9 cellular contexts compared by ENCODE assay signal in the genomic region with DNA sequence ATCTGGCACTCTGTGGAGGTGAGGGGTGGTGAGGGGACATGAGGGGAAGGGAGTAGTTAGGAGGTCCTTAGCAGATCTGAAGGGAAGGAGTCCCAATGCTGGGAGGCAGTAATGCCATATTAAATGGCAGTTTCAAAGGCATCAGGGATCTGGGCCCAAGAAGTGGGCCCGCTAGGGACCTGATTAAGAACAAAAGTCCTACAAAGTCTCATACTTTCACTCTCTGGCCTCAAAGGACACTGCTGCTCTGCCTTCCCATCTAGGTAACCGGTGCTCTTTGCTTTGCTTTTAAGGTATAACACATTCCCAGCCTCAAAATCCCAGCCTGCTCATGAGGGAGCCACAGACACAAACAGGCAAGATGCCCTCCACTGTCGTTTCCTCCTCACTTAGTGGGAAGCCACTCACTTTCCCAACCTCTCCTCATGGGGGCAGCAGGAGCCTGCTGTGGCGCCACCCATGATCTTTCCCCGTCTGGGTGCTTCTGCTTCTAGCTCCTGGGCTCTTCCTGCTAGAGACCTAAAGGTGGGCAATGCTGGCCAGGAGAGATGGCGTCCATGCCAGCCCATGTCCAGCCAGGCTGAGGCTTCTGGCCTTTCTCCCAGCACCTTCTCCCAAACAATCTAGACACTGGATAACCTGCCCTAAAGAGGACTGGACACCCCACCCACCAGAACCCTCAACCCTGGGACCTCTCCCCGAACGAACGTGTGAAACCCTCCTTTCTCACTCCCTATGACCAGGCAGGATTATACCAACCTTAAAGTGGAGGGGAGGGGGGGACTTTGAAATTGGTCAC.
A peak's percentile ranks its signal among the peaks of the same experiment; 100 is the strongest.
DNase-seq lines count a peak whose midpoint lies in the region; ATAC-seq and TF ChIP-seq lines count a peak whose summit lies in the region.
"Had no signal": no experiment of that assay in that cellular context is flagged by ENCODE, and none has a peak within 500 bp of the region (broad histone marks: within the 10 kb centered on the region; RNA-seq: fewer than 3 reads in every experiment).

No MANE protein-coding gene starts in this region.

- no TSS peak for BruUV-seq in HCT116 (replicated peaks; lab: Mats Ljungman, UMichigan)

- intact Hi-C loops in HCT116 (cut with micrococcal nuclease) = loop anchor here (1.0 to 10.0 kb wide), 4 partner anchors 69 to 559 kb away; a partner anchor contains a TSS
- intact Hi-C loops in colonic mucosa (cut with DNase I) = loop anchor here (2.0 kb wide), 1 partner anchor 117 kb away; no protein-coding TSS in a partner anchor
- intact Hi-C loops in right lobe of liver (cut with DNase I) = loop anchor here (5.0 to 10.0 kb wide), 2 partner anchors 116 to 119 kb away; no protein-coding TSS in a partner anchor
- intact Hi-C loops in stomach (cut with DNase I; ENCODE audit: low total_unique reads) = loop anchor here (10.0 kb wide), 1 partner anchor 119 kb away; no protein-coding TSS in a partner anchor

- RAD21 ChIA-PET in HCT116 (lab: Charles Lee; ENCODE audit: low non-redundant PET in 1 of 2, low total read pairs in 2 of 2, uncharacterized antibody in 2 of 2, unreplicated experiment in 2 of 2) = interaction anchor here (0.7 to 1.6 kb wide), 3 partner anchors 117 to 277 kb away, joined by 3 to 7 read pairs (median 6); no protein-coding TSS in a partner anchor

- peak; percentile 97 for TF ChIP-seq RAD21 in HCT116 (IDR thresholded peaks at IDR 0.05; ENCODE audit: low read depth)

- no peak overlapping the region for H3K4me3 ChIP-seq in HCT116 (replicated peaks in 1 of 2; ENCODE audit: low read depth in 1 of 2, low read length in 2 of 2)
- H3K4me3 ChIP-seq in LNCaP clone FGC (ENCODE audit: low read depth, low read length) = no peak overlapping the region
- no peak overlapping the region for H3K4me3 ChIP-seq in colonic mucosa
- no peak overlapping the region for H3K4me3 ChIP-seq in right lobe of liver
- no peak overlapping the region for H3K4me3 ChIP-seq in stomach
- H3K4me3 ChIP-seq: skin epidermis had no signal

- no peaks in the 10 kb centered on the region for H3K27me3 ChIP-seq in HCT116 (ENCODE audit: insufficient read depth, low read length)
- H3K27me3 ChIP-seq in colonic mucosa = no peaks in the 10 kb centered on the region
- H3K27me3 ChIP-seq in right lobe of liver = no peaks in the 10 kb centered on the region
- no peaks in the 10 kb centered on the region for H3K27me3 ChIP-seq in stomach

- H3K36me3 ChIP-seq in HCT116 (ENCODE audit: control insufficient read depth in 1 of 2, insufficient read depth in 2 of 2, low read length in 2 of 2) (no peaks in the 10 kb centered on the region), colonic mucosa (no peaks in the 10 kb centered on the region), right lobe of liver (no peaks in the 10 kb centered on the region), stomach (no peaks in the 10 kb centered on the region)

- POLR2A ChIA-PET in GM10248 (lab: Yijun Ruan, JAX) (no interaction called here), HCT116 (lab: Charles Lee) (interaction anchor here (1.6 kb wide), 1 partner anchor 132 kb away, joined by 5 read pairs; a partner anchor contains a TSS)

- CTCF ChIA-PET in GM10248 (lab: Yijun Ruan, JAX) = interaction anchor here (0.6 to 6.0 kb wide), 27 partner anchors 9 to 563 kb away, joined by 3 to 53 read pairs (median 3); no protein-coding TSS in a partner anchor
- CTCF ChIA-PET in HCT116 (lab: Charles Lee) = interaction anchor here (0.6 to 3.1 kb wide), 3 partner anchors 117 to 257 kb away, joined by 3 to 30 read pairs (median 6); a partner anchor contains a TSS

- in situ Hi-C loops in ACHN (cut with HindIII; ENCODE audit: low pct_ligation_motif_present, low pct_unique_long_range_greater_than_20kb, low sequenced_read_pairs) = loop anchor here (25.0 kb wide), 1 partner anchor 116 kb away; no protein-coding TSS in a partner anchor

- H3K9me2 ChIP-seq in HCT116 (ENCODE audit: insufficient read depth) = no peaks in the 10 kb centered on the region

- H3K9me3 ChIP-seq in HCT116 (ENCODE audit: control insufficient read depth in 1 of 2, insufficient read depth in 1 of 2, low read depth in 1 of 2, low read length in 2 of 2) (no peaks in the 10 kb centered on the region), colonic mucosa (no peaks in the 10 kb centered on the region), right lobe of liver (no peaks in the 10 kb centered on the region), stomach (no peaks in the 10 kb centered on the region)

- H3K4me2 ChIP-seq in HCT116 (ENCODE audit: low read length) = no peak overlapping the region

- DNase-seq in ACHN (peak; percentile 60), GM10248 (ENCODE audit: extremely low spot score) (peak; percentile 78), HCT116 (ENCODE audit: low read depth, low spot score) (peak; percentile 51), LNCaP clone FGC (ENCODE audit: low read depth) (no peak), SKM-1 treated with dmso at 0.1 percent for 144 hours (lab: John Stamatoyannopoulos, UW; ENCODE audit: unreplicated experiment) (peak; percentile 58), colonic mucosa (peak; percentile 72), right lobe of liver (peak; percentile 57 to 73 (median 66)), stomach (peak; percentile 73)

- peak; percentile 99 for ATAC-seq in HCT116
- ATAC-seq in right lobe of liver = peak; percentile 96 to 99 (median 98)

- no peak overlapping the region for H2AFZ ChIP-seq in HCT116 (ENCODE audit: low read depth, low read length, poor library complexity, severe bottlenecking)

- WGBS in right lobe of liver (ENCODE audit: insufficient coverage, low coverage, low lambda C conversion rate, missing lambda C conversion rate) = 39% methylated on average over 8 of the region's 9 CpGs
- WGBS in stomach, 5 donors = 30 to 42% (median 38%) methylated on average over 9 of the region's 9 CpGs

- H3K4me1 ChIP-seq in HCT116 (ENCODE audit: control insufficient read depth in 1 of 2, insufficient read depth in 2 of 2, low read length in 2 of 2) = no peaks in the 10 kb centered on the region; a peak in 1 of 4 replicates
- H3K4me1 ChIP-seq in colonic mucosa = no peaks in the 10 kb centered on the region
- H3K4me1 ChIP-seq in right lobe of liver = no peaks in the 10 kb centered on the region
- H3K4me1 ChIP-seq in stomach = peaks cover 6 to 24% (median 8%) of the 10 kb centered on the region in 4 donors

- TF ChIP-seq POLR2A in HCT116 (IDR thresholded peaks at IDR 0.05; ENCODE audit: borderline replicate concordance, extremely low read depth, insufficient read depth, insufficient read length) = no peak
- no peak for TF ChIP-seq POLR2A in right lobe of liver (IDR thresholded peaks at IDR 0.05)
- TF ChIP-seq POLR2A in stomach (IDR thresholded peaks at IDR 0.05) = no peak

- no peak overlapping the region for H3K9ac ChIP-seq in HCT116 (ENCODE audit: low read length)
- no peak overlapping the region for H3K9ac ChIP-seq in colonic mucosa (ENCODE audit: low read depth in 2 of 2, low read length in 2 of 2)

- TF ChIP-seq CTCF in GM10248 (IDR thresholded peaks at IDR 0.05; ENCODE audit: control extremely low read depth, extremely low read depth, low read depth, missing control alignments) (peak; percentile 81), HCT116 (IDR thresholded peaks at IDR 0.05 in 2 of 3, conservative IDR thresholded peaks at IDR 0.05 in 1 of 3; ENCODE audit: borderline replicate concordance in 1 of 3, insufficient read depth in 1 of 3, low read depth in 2 of 3, low read length in 2 of 3) (peak; percentile 77 to 88 (median 84)), LNCaP clone FGC (IDR thresholded peaks at IDR 0.05; ENCODE audit: control insufficient read depth, extremely low read depth, insufficient read depth) (peak; percentile 90), colonic mucosa (IDR thresholded peaks at IDR 0.05) (peak; percentile 55), right lobe of liver (IDR thresholded peaks at IDR 0.05) (peak; percentile 70 to 78 (median 74)), stomach (IDR thresholded peaks at IDR 0.05) (peak in 5 of 7 experiments; percentile 46 to 75 (median 63))

- H4K20me1 ChIP-seq in HCT116 (ENCODE audit: insufficient read depth) = no peaks in the 10 kb centered on the region

- H3K27ac ChIP-seq in HCT116 (ENCODE audit: low read depth, low read length) = no peak overlapping the region
- no peak overlapping the region for H3K27ac ChIP-seq in colonic mucosa
- H3K27ac ChIP-seq in right lobe of liver = no peak overlapping the region
- H3K27ac ChIP-seq in stomach = peak overlapping the region in 4 of 5 donors; percentile 11 to 63 (median 34)
- H3K27ac ChIP-seq: skin epidermis had no signal

- H3K79me2 ChIP-seq in HCT116 (ENCODE audit: insufficient read depth, low read length) = no peaks in the 10 kb centered on the region

- no peak for TF ChIP-seq EP300 in stomach (IDR thresholded peaks at IDR 0.05)

TF ChIP-seq in HCT116, 20 proteins besides CTCF, POLR2A, EP300 and RAD21:
- TF ChIP-seq CEBPB (IDR thresholded peaks at IDR 0.05; ENCODE audit: low read depth) (no peak), YY1 (IDR thresholded peaks at IDR 0.05; ENCODE audit: extremely low read depth, insufficient replicate concordance, low read depth, low read length) (peak; percentile 16), SIN3A (IDR thresholded peaks at IDR 0.05; ENCODE audit: low read depth) (no peak), EGR1 (IDR thresholded peaks at IDR 0.05; ENCODE audit: low read depth) (no peak)

Comparison
In these comparisons a context has a peak if more than half of its experiments do, and no peak if none do; other contexts are left out.
1. H3K27ac ChIP-seq: peak in stomach (4 of 5); none in HCT116 (single experiment), colonic mucosa (single experiment) and right lobe of liver (0 of 3).
2. Peak in every context shown above with its lines, with median percentiles within 50 percentile points of each other: CTCF ChIP-seq.